Comparison of ENCODE assay signal across 23 cellular contexts in genomic region chr21:23217597-23217996, GRCh38.
"Had no signal": no experiment of that assay in that cellular context is flagged by ENCODE, and none has a peak within 500 bp of the region (broad histone marks: within the 10 kb centered on the region; RNA-seq: fewer than 3 reads in every experiment).

No MANE protein-coding gene starts in this region.

- FAIRE-seq: astrocyte had no signal

- H3K27me3 ChIP-seq: cardiac muscle cell, left lung, neural progenitor cell, sigmoid colon, stomach, suprapubic skin, tibial nerve had no signal

- DNase-seq: activated CD4-positive, alpha-beta T cell treated with anti-CD3 and anti-CD28 coated beads for 4 hours; activated CD4-positive, alpha-beta T cell treated with anti-CD3 and anti-CD28 coated beads, Interleukin-2, amount 50 U/mL, for 48 hours; activated CD4-positive, CD25-positive, alpha-beta regulatory T cell; activated CD8-positive, alpha-beta memory T cell treated with anti-CD3 and anti-CD28 coated beads, Interleukin-2, amount 50 U/mL, for 48 hours; activated naive CD4-positive, alpha-beta T cell treated with Interleukin-2 at 50 U/mL for 16 hours; activated naive CD8-positive, alpha-beta T cell treated with anti-CD3 and anti-CD28 coated beads for 36 hours; activated T-cell treated with anti-CD3 and anti-CD28 coated beads, Interleukin-2, amount 50 U/mL, for 4 hours; cortex of kidney; immature natural killer cell; kidney glomerular epithelial cell; left lung; naive thymus-derived CD8-positive, alpha-beta T cell; sigmoid colon; stimulated activated CD4-positive, alpha-beta T cell treated with anti-CD3 and anti-CD28 coated beads, Interleukin-15, amount 100 ng/mL, for 24 hours; stomach had no signal

- H3K36me3 ChIP-seq: cardiac muscle cell, left lung, neural progenitor cell, sigmoid colon, stomach, suprapubic skin, tibial nerve had no signal

- H3K9ac ChIP-seq: neural progenitor cell had no signal

- H2AFZ ChIP-seq: neural progenitor cell had no signal

- H3K4me3 ChIP-seq: cardiac muscle cell, left lung, lung, neural progenitor cell, sigmoid colon, smooth muscle cell, stomach, suprapubic skin, tibial nerve had no signal

- H3K27ac ChIP-seq: cardiac muscle cell, left lung, neural progenitor cell, sigmoid colon, stomach, suprapubic skin, tibial nerve had no signal

- H3K4me2 ChIP-seq: neural progenitor cell, smooth muscle cell had no signal

- ATAC-seq: activated T-cell treated with anti-CD3 and anti-CD28 coated beads, Interleukin-2, amount 50 U/mL, for 4 hours; left lung; naive thymus-derived CD8-positive, alpha-beta T cell; stimulated activated memory B cell treated with anti-CD40 and anti-IgM and Interleukin-4, amounts not matched to agents 10 μg/mL and 1 μg/mL and 100 μg/mL, for 72 hours had no signal

- H3K4me1 ChIP-seq: left lung, neural progenitor cell, sigmoid colon, stomach, suprapubic skin, tibial nerve had no signal
